21 cellular contexts compared by ENCODE assay signal in the genomic region with DNA sequence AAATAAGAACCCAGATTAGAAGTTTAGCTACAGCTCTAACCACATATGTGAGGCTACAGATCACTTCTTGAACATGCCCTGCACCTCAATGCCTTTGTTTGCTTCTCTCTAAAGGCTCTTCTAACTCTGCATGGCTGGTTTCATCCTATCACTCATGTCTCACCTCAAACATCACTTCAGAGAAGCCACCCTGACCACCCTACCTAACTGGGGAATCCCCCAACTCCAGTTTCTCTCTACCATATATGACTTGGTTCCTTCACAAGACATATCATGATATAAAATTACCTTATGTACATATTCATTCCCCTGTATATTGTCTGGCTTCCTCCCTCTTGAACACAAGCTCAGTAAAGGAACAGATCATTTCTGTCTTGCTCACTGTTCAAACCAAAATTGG.
A peak's percentile ranks its signal among the peaks of the same experiment; 100 is the strongest.
DNase-seq lines count a peak whose midpoint lies in the region; ATAC-seq and FAIRE-seq lines count a peak whose summit lies in the region.
"Had no signal": no experiment of that assay in that cellular context is flagged by ENCODE, and none has a peak within 500 bp of the region (broad histone marks: within the 10 kb centered on the region; RNA-seq: fewer than 3 reads in every experiment).

No MANE protein-coding gene starts in this region.

- CTCF ChIA-PET in activated CD8-positive, alpha-beta memory T cell treated with anti-CD3 and anti-CD28 coated beads, Interleukin-2, amount 10 ng/mL, durations not matched to agents 7 days and 5 days (lab: Charles Lee), result no interaction called here

- peak; percentile 46 for DNase-seq in activated CD8-positive, alpha-beta memory T cell treated with anti-CD3 and anti-CD28 coated beads, Interleukin-2, amount 10 ng/mL, durations not matched to agents 7 days and 5 days
- no peak for DNase-seq in activated CD8-positive, alpha-beta memory T cell treated with anti-CD3 and anti-CD28 coated beads, Interleukin-2, amount 50 U/mL, for 4 hours
- peak; percentile 47 for DNase-seq in activated naive CD8-positive, alpha-beta T cell treated with anti-CD3 and anti-CD28 coated beads for 36 hours
- peak in 2 of 3 experiments; percentile 7 to 9 for DNase-seq in stimulated activated CD4-positive, alpha-beta T cell treated with anti-CD3 and anti-CD28 coated beads, TNF-alpha, amount 100 ng/mL, for 24 hours (ENCODE audit: low read depth in 3 of 3)
- no peak for DNase-seq in HTR-8/SVneo (ENCODE audit: insufficient read length, low spot score)
- DNase-seq in hepatic stellate cell (ENCODE audit: low spot score), result no peak
- DNase-seq: activated CD4-positive, CD25-positive, alpha-beta regulatory T cell treated with anti-CD3 and anti-CD28 coated beads, Interleukin-2, amount 50 U/mL, for 72 hours; BE2C; COR-L47; DND-41; effector CD4-positive, alpha-beta T cell; erythroblast; foreskin keratinocyte; Kasumi-1; left ventricle myocardium superior; NCI-H187 had no signal

- H3K36me3 Mint-ChIP-seq in activated CD8-positive, alpha-beta memory T cell treated with anti-CD3 and anti-CD28 coated beads, Interleukin-2, amount 10 ng/mL, durations not matched to agents 7 days and 5 days, result no peaks in the 10 kb centered on the region
- H3K36me3 Mint-ChIP-seq in activated naive CD8-positive, alpha-beta T cell treated with anti-CD3 and anti-CD28 coated beads for 36 hours, result no peaks in the 10 kb centered on the region
- H3K36me3 Mint-ChIP-seq: brain had no signal

- H3K9me3 Mint-ChIP-seq in activated CD8-positive, alpha-beta memory T cell treated with anti-CD3 and anti-CD28 coated beads, Interleukin-2, amount 10 ng/mL, durations not matched to agents 7 days and 5 days (ENCODE audit: low read depth), result no peaks in the 10 kb centered on the region
- peaks cover 2% of the 10 kb centered on the region for H3K9me3 Mint-ChIP-seq in activated naive CD8-positive, alpha-beta T cell treated with anti-CD3 and anti-CD28 coated beads for 36 hours
- H3K9me3 Mint-ChIP-seq: GM23338 had no signal

- peaks cover 8% of the 10 kb centered on the region for H3K4me1 Mint-ChIP-seq in activated CD8-positive, alpha-beta memory T cell treated with anti-CD3 and anti-CD28 coated beads, Interleukin-2, amount 10 ng/mL, durations not matched to agents 7 days and 5 days
- H3K4me1 Mint-ChIP-seq in activated naive CD8-positive, alpha-beta T cell treated with anti-CD3 and anti-CD28 coated beads for 36 hours, result peaks cover 17% of the 10 kb centered on the region

- peaks cover 32% of the 10 kb centered on the region for H3K27me3 Mint-ChIP-seq in activated CD8-positive, alpha-beta memory T cell treated with anti-CD3 and anti-CD28 coated beads, Interleukin-2, amount 10 ng/mL, durations not matched to agents 7 days and 5 days
- H3K27me3 Mint-ChIP-seq in activated naive CD8-positive, alpha-beta T cell treated with anti-CD3 and anti-CD28 coated beads for 36 hours, result peaks cover 15% of the 10 kb centered on the region

- no peak overlapping the region for H3K4me3 Mint-ChIP-seq in activated CD8-positive, alpha-beta memory T cell treated with anti-CD3 and anti-CD28 coated beads, Interleukin-2, amount 10 ng/mL, durations not matched to agents 7 days and 5 days
- H3K4me3 Mint-ChIP-seq in activated naive CD8-positive, alpha-beta T cell treated with anti-CD3 and anti-CD28 coated beads for 36 hours, result no peak overlapping the region
- H3K4me3 Mint-ChIP-seq: brain, GM23338 had no signal

- FAIRE-seq in HTR-8/SVneo (lab: Jason Lieb, UNC), result no peak
- FAIRE-seq: GM12892 had no signal

- H3K27ac Mint-ChIP-seq in activated CD8-positive, alpha-beta memory T cell treated with anti-CD3 and anti-CD28 coated beads, Interleukin-2, amount 10 ng/mL, durations not matched to agents 7 days and 5 days, result no peak overlapping the region
- H3K27ac Mint-ChIP-seq in activated naive CD8-positive, alpha-beta T cell treated with anti-CD3 and anti-CD28 coated beads for 36 hours, result no peak overlapping the region
- H3K27ac Mint-ChIP-seq: brain, GM23338 had no signal

- peak; percentile 47 for ATAC-seq in activated CD8-positive, alpha-beta memory T cell treated with anti-CD3 and anti-CD28 coated beads, Interleukin-2, amount 10 ng/mL, durations not matched to agents 7 days and 5 days
- ATAC-seq in GM18868 (IDR thresholded peaks at IDR 0.05; ENCODE audit: unreplicated experiment) (peak; percentile 65), GM21390 (IDR thresholded peaks at IDR 0.05; ENCODE audit: unreplicated experiment) (no peak)
- ATAC-seq: foreskin keratinocyte, GM23338, left ventricle myocardium superior had no signal

Comparison
In these comparisons a context has a peak if more than half of its experiments do, and no peak if none do; other contexts are left out.
1. DNase-seq: peak in activated CD8-positive, alpha-beta memory T cell treated with anti-CD3 and anti-CD28 coated beads, Interleukin-2, amount 10 ng/mL, durations not matched to agents 7 days and 5 days (single experiment), activated naive CD8-positive, alpha-beta T cell treated with anti-CD3 and anti-CD28 coated beads for 36 hours (single experiment) and stimulated activated CD4-positive, alpha-beta T cell treated with anti-CD3 and anti-CD28 coated beads, TNF-alpha, amount 100 ng/mL, for 24 hours (2 of 3); none in activated CD8-positive, alpha-beta memory T cell treated with anti-CD3 and anti-CD28 coated beads, Interleukin-2, amount 50 U/mL, for 4 hours (single experiment), HTR-8/SVneo (single experiment) and hepatic stellate cell (single experiment).